8 cellular contexts compared by ENCODE assay signal in the genomic region with DNA sequence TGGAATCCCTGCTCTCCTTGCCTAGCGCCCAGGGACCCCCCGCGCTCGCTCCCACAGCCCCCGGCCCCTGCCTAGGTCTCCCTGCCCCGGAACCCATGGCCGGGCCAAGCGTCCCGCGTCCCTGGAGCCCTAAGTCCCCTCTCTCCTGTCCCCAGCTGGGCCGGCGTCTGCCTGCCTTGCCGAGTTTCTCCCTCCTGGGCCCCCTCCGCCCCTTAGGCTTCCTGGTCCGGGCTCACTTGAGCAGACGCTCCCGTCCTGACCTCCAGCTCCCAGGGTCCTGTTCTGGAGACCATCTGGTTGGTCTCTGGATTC. TPM values are rescaled to one million over a fixed set of nuclear protein-coding genes. Genes with fewer than 3 reads are reported as not detected.
DNase-seq lines count a peak whose midpoint lies in the region; ATAC-seq and TF ChIP-seq lines count a peak whose summit lies in the region.

No MANE protein-coding gene starts in this region.

- TF ChIP-seq CTCF in C4-2B (conservative IDR thresholded peaks at IDR 0.05) = no peak
- no peak for TF ChIP-seq CTCF in right lobe of liver (IDR thresholded peaks at IDR 0.05)
- TF ChIP-seq CTCF in upper lobe of left lung (IDR thresholded peaks at IDR 0.05) = no peak

- no peaks in the 10 kb centered on the region for H3K27me3 ChIP-seq in adipocyte (replicated peaks; ENCODE audit: control insufficient read depth, insufficient read depth, low read length)
- no peaks in the 10 kb centered on the region for H3K27me3 ChIP-seq in right lobe of liver
- H3K27me3 ChIP-seq in upper lobe of left lung = no peaks in the 10 kb centered on the region

- ATAC-seq in HG03060 (IDR thresholded peaks at IDR 0.05; ENCODE audit: low read depth, unreplicated experiment) (peak; percentile 4), right lobe of liver (no peak), upper lobe of left lung (ENCODE audit: low FRiP score in 2 of 2) (no peak)

- intact Hi-C loops in right lobe of liver (cut with DNase I) = no loop called here

- H3K9me3 ChIP-seq in adipocyte (ENCODE audit: control insufficient read depth, low read length) (no peaks in the 10 kb centered on the region), right lobe of liver (no peaks in the 10 kb centered on the region), upper lobe of left lung (no peaks in the 10 kb centered on the region)

- TF ChIP-seq POLR2A in right lobe of liver (IDR thresholded peaks at IDR 0.05) = no peak
- TF ChIP-seq POLR2A in upper lobe of left lung (IDR thresholded peaks at IDR 0.05) = no peak

- peak overlapping the region; percentile 97 for H3K9ac ChIP-seq in adipocyte (ENCODE audit: low read length)

- peaks cover 16% of the 10 kb centered on the region for H3K4me1 ChIP-seq in adipocyte (ENCODE audit: control insufficient read depth, insufficient read depth, low read length)
- peaks cover 0 to 16% (median 5%) of the 10 kb centered on the region in 4 donors for H3K4me1 ChIP-seq in right lobe of liver
- peaks cover 30 to 47% (median 39%) of the 10 kb centered on the region in 4 donors for H3K4me1 ChIP-seq in upper lobe of left lung

- peaks cover 5% of the 10 kb centered on the region for H3K36me3 ChIP-seq in adipocyte (ENCODE audit: control insufficient read depth, insufficient read depth, low read length, severe bottlenecking)
- H3K36me3 ChIP-seq in right lobe of liver = no peaks in the 10 kb centered on the region
- peaks cover 0 to 7% (median 3%) of the 10 kb centered on the region in 4 donors for H3K36me3 ChIP-seq in upper lobe of left lung

- TF ChIP-seq EP300 in upper lobe of left lung (IDR thresholded peaks at IDR 0.05) = no peak

- peak overlapping the region; percentile 94 for H3K4me3 ChIP-seq in adipocyte (ENCODE audit: low read length)
- H3K4me3 ChIP-seq in right lobe of liver = peak overlapping the region; percentile 83 to 99 (median 84)
- H3K4me3 ChIP-seq in upper lobe of left lung = peak overlapping the region; percentile 80 to 98 (median 84)

- H3K27ac ChIP-seq in C4-2B (peak overlapping the region; percentile 87), right lobe of liver (peak overlapping the region in 1 of 3 donors; percentile 73), upper lobe of left lung (peak overlapping the region; percentile 80 to 90 (median 83))

- DNase-seq in adipocyte (ENCODE audit: low read depth) (peak; percentile 52), right lobe of liver (peak in 1 of 3 donors; percentile 62), upper lobe of left lung (no peak), NCI-H1436 (lab: John Stamatoyannopoulos, UW) (no peak), SKM-1 (lab: John Stamatoyannopoulos, UW; ENCODE audit: unreplicated experiment) (no peak), RKO (ENCODE audit: low spot score) (no peak)

- 0% methylated on average over 4 of the region's 17 CpGs for WGBS in right lobe of liver (ENCODE audit: insufficient coverage, low coverage, low lambda C conversion rate, missing lambda C conversion rate)
- WGBS in upper lobe of left lung, 2 donors = 0% methylated on average over 7 of the region's 17 CpGs; no CpG with 5 or more reads in 1 of the 2 donors

RNA-seq across cellular contexts. Expression of a gene that starts 0.6 kb away (rescaled TPM):
- total RNA-seq in right lobe of liver (10 to 100 TPM; 32.0 to 59.9 (median 40.4) TPM), upper lobe of left lung (10 to 100 TPM; 35.6 to 87.0 (median 72.5) TPM)

RNA-seq across cellular contexts. Expression of a gene that starts 7.8 kb away (rescaled TPM):
- 1 to 10 TPM in 3 of 6 experiments, under 1 TPM in 3; 0.53 to 2.2 (median 0.97) TPM for total RNA-seq in right lobe of liver
- total RNA-seq in upper lobe of left lung = 10 to 100 TPM; 19.1 to 41.6 (median 33.7) TPM

RNA-seq across cellular contexts. Expression of a gene that starts 38.1 kb away (rescaled TPM):
- 1 to 10 TPM in 1 of 6 experiments, under 1 TPM in 5; 0.07 to 1.6 (median 0.34) TPM for total RNA-seq in right lobe of liver
- under 1 TPM in 2 of 6 donors, not detected in 4; 0.49 to 0.76 TPM for total RNA-seq in upper lobe of left lung

RNA-seq across cellular contexts. Expression of a gene that starts 50.5 kb away (rescaled TPM):
- total RNA-seq in right lobe of liver (1 to 10 TPM in 2 of 6 experiments, under 1 TPM in 4; 0.31 to 3.9 (median 0.83) TPM), upper lobe of left lung (10 to 100 TPM; 19.0 to 31.4 (median 28.4) TPM)

Comparison
In these comparisons a context has a peak if more than half of its experiments do, and no peak if none do; other contexts are left out.
1. RNA of a gene that starts 7.8 kb away (total RNA-seq): 19.1 to 41.6 TPM in upper lobe of left lung; 0.53 to 2.2 TPM in right lobe of liver; every median in the first group is over 4 times any median in the second.
2. Peak in every context shown above with its lines, with median percentiles within 50 percentile points of each other: H3K4me3 ChIP-seq.